ENCODE assay signal across 14 cellular contexts in the genomic region with DNA sequence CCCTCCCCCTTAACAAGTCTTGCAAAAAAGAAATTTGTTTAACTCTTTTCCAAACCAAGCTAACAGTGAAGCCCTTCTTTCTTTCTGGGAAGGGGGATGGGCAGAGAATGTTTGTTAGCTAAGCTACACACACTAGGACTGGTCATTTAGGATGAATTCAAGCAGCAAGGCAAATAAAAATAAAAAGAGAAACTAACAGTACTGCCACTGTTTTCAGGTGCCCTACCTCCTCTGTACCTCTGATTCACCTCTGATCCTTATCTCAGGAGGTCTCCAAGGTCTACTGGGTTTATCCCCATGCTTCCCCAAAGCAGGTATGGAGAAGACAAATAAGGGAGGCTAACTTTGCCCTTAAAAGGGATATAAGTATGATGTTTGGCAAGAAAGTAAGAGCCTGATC.
"Had no signal": no experiment of that assay in that cellular context is flagged by ENCODE, and none has a peak within 500 bp of the region (broad histone marks: within the 10 kb centered on the region; RNA-seq: fewer than 3 reads in every experiment).

No MANE protein-coding gene starts in this region.

- H3K36me3 ChIP-seq: neural progenitor cell, pancreas, uterus had no signal

- H3K9ac ChIP-seq: neural progenitor cell had no signal

- H3K9me3 ChIP-seq: pancreas, stomach, tibial artery, uterus had no signal

- H3K27ac Mint-ChIP-seq: activated CD8-positive, alpha-beta memory T cell treated with anti-CD3 and anti-CD28 coated beads, Interleukin-2, amount 10 ng/mL, durations not matched to agents 7 days and 5 days; activated naive CD8-positive, alpha-beta T cell treated with anti-CD3 and anti-CD28 coated beads, Interleukin-2, amount 10 ng/mL, durations not matched to agents 7 days and 5 days; effector memory CD8-positive, alpha-beta T cell had no signal

- H2AFZ ChIP-seq: neural progenitor cell had no signal

- H3K27me3 Mint-ChIP-seq: activated CD8-positive, alpha-beta memory T cell treated with anti-CD3 and anti-CD28 coated beads, Interleukin-2, amount 10 ng/mL, durations not matched to agents 7 days and 5 days; activated naive CD8-positive, alpha-beta T cell treated with anti-CD3 and anti-CD28 coated beads, Interleukin-2, amount 10 ng/mL, durations not matched to agents 7 days and 5 days; effector memory CD8-positive, alpha-beta T cell had no signal

- H3K27ac ChIP-seq: neural progenitor cell, pancreas, skin epidermis, stomach, tibial artery, uterus had no signal

- H3K4me2 ChIP-seq: neural progenitor cell had no signal

- H3K4me3 ChIP-seq: neural progenitor cell, pancreas, skin epidermis, stomach, tibial artery, uterus had no signal

- H3K4me3 Mint-ChIP-seq: activated CD8-positive, alpha-beta memory T cell treated with anti-CD3 and anti-CD28 coated beads, Interleukin-2, amount 10 ng/mL, durations not matched to agents 7 days and 5 days; activated naive CD8-positive, alpha-beta T cell treated with anti-CD3 and anti-CD28 coated beads, Interleukin-2, amount 10 ng/mL, durations not matched to agents 7 days and 5 days; activated T-cell treated with anti-CD3 and anti-CD28 coated beads, Interleukin-2, amount 50 U/mL, for 4 hours; effector memory CD8-positive, alpha-beta T cell; neural progenitor cell had no signal

- H3K27me3 ChIP-seq: neural progenitor cell, pancreas, stomach, tibial artery, uterus had no signal

- DNase-seq: activated CD4-positive, alpha-beta T cell treated with anti-CD3 and anti-CD28 coated beads, Interleukin-2, amount 50 U/mL, for 48 hours; activated CD8-positive, alpha-beta memory T cell treated with anti-CD3 and anti-CD28 coated beads, Interleukin-2, amount 10 ng/mL, durations not matched to agents 7 days and 5 days; activated effector memory CD4-positive, alpha-beta T cell treated with anti-CD3 and anti-CD28 coated beads, Interleukin-2, amount 50 U/mL, for 16 hours; activated naive CD8-positive, alpha-beta T cell treated with anti-CD3 and anti-CD28 coated beads, Interleukin-2, amount 10 ng/mL, durations not matched to agents 7 days and 5 days; activated T-cell treated with anti-CD3 and anti-CD28 coated beads, Interleukin-2, amount 50 U/mL, for 4 hours; caudate nucleus; effector memory CD8-positive, alpha-beta T cell; pancreas; stomach; T-helper 2 cell; tibial artery; uterus had no signal

- H3K9me3 Mint-ChIP-seq: activated naive CD8-positive, alpha-beta T cell treated with anti-CD3 and anti-CD28 coated beads, Interleukin-2, amount 10 ng/mL, durations not matched to agents 7 days and 5 days; activated T-cell treated with anti-CD3 and anti-CD28 coated beads, Interleukin-2, amount 50 U/mL, for 4 hours; effector memory CD8-positive, alpha-beta T cell; neural progenitor cell had no signal

- H3K36me3 Mint-ChIP-seq: neural progenitor cell had no signal

- ATAC-seq: activated CD8-positive, alpha-beta memory T cell treated with anti-CD3 and anti-CD28 coated beads, Interleukin-2, amount 10 ng/mL, durations not matched to agents 7 days and 5 days; activated T-cell treated with anti-CD3 and anti-CD28 coated beads, Interleukin-2, amount 50 U/mL, for 4 hours; effector memory CD8-positive, alpha-beta T cell; pancreas had no signal
